In the genomic region with DNA sequence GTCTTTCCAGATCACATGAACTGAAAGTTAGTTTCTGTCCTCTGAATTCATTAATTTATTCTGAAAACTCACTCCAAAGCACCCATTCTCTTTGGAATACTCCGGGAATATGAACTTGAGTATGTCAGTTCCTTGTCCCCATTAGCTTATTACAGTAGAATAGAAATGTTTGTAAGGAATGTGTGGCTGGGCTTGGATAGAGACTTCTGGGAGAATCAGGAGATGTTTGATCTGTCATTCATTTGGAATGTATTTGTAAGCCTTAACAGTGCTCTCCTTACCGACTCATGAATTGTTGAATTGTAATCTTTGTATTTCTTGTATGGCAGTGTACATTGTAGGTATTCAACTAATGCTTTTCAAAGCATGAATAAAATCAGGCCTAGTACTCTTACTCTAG, we compare ENCODE assay signal across 20 cellular contexts.
DNase-seq lines count a peak whose midpoint lies in the region; ATAC-seq and TF ChIP-seq lines count a peak whose summit lies in the region.
"Had no signal": no experiment of that assay in that cellular context is flagged by ENCODE, and none has a peak within 500 bp of the region (broad histone marks: within the 10 kb centered on the region; RNA-seq: fewer than 3 reads in every experiment).

No MANE protein-coding gene starts in this region.

- no peak overlapping the region for H3K27ac Mint-ChIP-seq in HFFc6
- no peak overlapping the region for H3K27ac Mint-ChIP-seq in natural killer cell treated with Interleukin-12 subunit alpha and Interleukin-12 subunit beta and Interleukin-15 and Interleukin-18, amount 100 ng/mL, for 72 hours
- H3K27ac Mint-ChIP-seq: natural killer cell, progenitor cell of endocrine pancreas had no signal

- no peak for TF ChIP-seq CTCF in HFFc6 (IDR thresholded peaks at IDR 0.05)
- TF ChIP-seq CTCF in fibroblast of the aortic adventitia (IDR thresholded peaks at IDR 0.05; ENCODE audit: insufficient read depth, low read length), result no peak

- ATAC-seq in natural killer cell treated with Interleukin-12 subunit alpha and Interleukin-12 subunit beta and Interleukin-15 and Interleukin-18, amount 100 ng/mL, for 72 hours, result no peak
- ATAC-seq: gastrocnemius medialis, natural killer cell had no signal

- H3K4me3 Mint-ChIP-seq in HFFc6, result no peak overlapping the region
- H3K4me3 Mint-ChIP-seq in natural killer cell treated with Interleukin-12 subunit alpha and Interleukin-12 subunit beta and Interleukin-15 and Interleukin-18, amount 100 ng/mL, for 72 hours, result no peak overlapping the region
- H3K4me3 Mint-ChIP-seq: natural killer cell had no signal

- H3K4me3 ChIP-seq in fibroblast of the aortic adventitia (ENCODE audit: low read depth, low read length), result no peak overlapping the region
- H3K4me3 ChIP-seq in skeletal muscle cell (ENCODE audit: low read depth, low read length), result no peak overlapping the region
- H3K4me3 ChIP-seq: gastrocnemius medialis, lung, PC-9 had no signal

- no peaks in the 10 kb centered on the region; the same call in 1 of the 2 replicates for H3K4me1 Mint-ChIP-seq in HFFc6 (ENCODE audit: low read depth)
- H3K4me1 Mint-ChIP-seq in natural killer cell treated with Interleukin-12 subunit alpha and Interleukin-12 subunit beta and Interleukin-15 and Interleukin-18, amount 100 ng/mL, for 72 hours (ENCODE audit: low read depth in 2 of 2), result no peaks in the 10 kb centered on the region
- H3K4me1 Mint-ChIP-seq: natural killer cell had no signal

- H3K36me3 Mint-ChIP-seq in HFFc6 (ENCODE audit: low read depth), result no peaks in the 10 kb centered on the region
- no peaks in the 10 kb centered on the region for H3K36me3 Mint-ChIP-seq in natural killer cell treated with Interleukin-12 subunit alpha and Interleukin-12 subunit beta and Interleukin-15 and Interleukin-18, amount 100 ng/mL, for 72 hours
- H3K36me3 Mint-ChIP-seq: natural killer cell had no signal

- H3K27me3 Mint-ChIP-seq in HFFc6 (ENCODE audit: insufficient read depth), result no peaks in the 10 kb centered on the region; the same call in 1 of the 2 replicates
- no peaks in the 10 kb centered on the region for H3K27me3 Mint-ChIP-seq in natural killer cell treated with Interleukin-12 subunit alpha and Interleukin-12 subunit beta and Interleukin-15 and Interleukin-18, amount 100 ng/mL, for 72 hours
- H3K27me3 Mint-ChIP-seq: progenitor cell of endocrine pancreas had no signal

- peaks cover 24% of the 10 kb centered on the region for H3K9me3 Mint-ChIP-seq in HFFc6
- peaks cover 2% of the 10 kb centered on the region for H3K9me3 Mint-ChIP-seq in natural killer cell treated with Interleukin-12 subunit alpha and Interleukin-12 subunit beta and Interleukin-15 and Interleukin-18, amount 100 ng/mL, for 72 hours
- H3K9me3 Mint-ChIP-seq: natural killer cell had no signal

- DNase-seq in HFFc6 (peak; percentile 4), amniotic epithelial cell (ENCODE audit: low read depth) (peak; percentile 45), fibroblast of the aortic adventitia (ENCODE audit: low read depth) (peak; percentile 44), skeletal muscle cell (ENCODE audit: low read depth) (peak; percentile 26), inferior parietal cortex (ENCODE audit: extremely low spot score) (no peak), erythroblast (lab: John Stamatoyannopoulos, UW) (no peak), hypothalamus (lab: John Stamatoyannopoulos, UW) (no peak)
- no peak for DNase-seq in natural killer cell treated with Interleukin-12 subunit alpha and Interleukin-12 subunit beta and Interleukin-15 and Interleukin-18, amount 100 ng/mL, for 72 hours (ENCODE audit: low spot score)
- DNase-seq: activated naive CD4-positive, alpha-beta T cell treated with Interleukin-2 at 50 U/mL for 16 hours; activated T-cell treated with anti-CD3 and anti-CD28 coated beads for 4 hours; BE2C; gastrocnemius medialis; natural killer cell; NCI-H1105; NCI-H526 treated with DMSO at 0.1 percent for 48 hours; PC-9; stimulated activated CD4-positive, alpha-beta T cell treated with anti-CD3 and anti-CD28 coated beads, Interleukin-12 subunit alpha, Interleukin-12 subunit beta, amount 100 ng/mL, for 4 hours; SW 1271 had no signal

- no peak for TF ChIP-seq POLR2A in erythroblast (IDR thresholded peaks at IDR 0.05; ENCODE audit: low read length)

Comparison
In these comparisons a context has a peak if more than half of its experiments do, and no peak if none do; other contexts are left out.
1. DNase-seq: peak in HFFc6 (single experiment), amniotic epithelial cell (single experiment), fibroblast of the aortic adventitia (single experiment) and skeletal muscle cell (single experiment); none in inferior parietal cortex (single experiment), erythroblast (0 of 2), natural killer cell treated with Interleukin-12 subunit alpha and Interleukin-12 subunit beta and Interleukin-15 and Interleukin-18, amount 100 ng/mL, for 72 hours (single experiment) and hypothalamus (0 of 51).